ENCODE assay signal across 18 cellular contexts in the genomic region with DNA sequence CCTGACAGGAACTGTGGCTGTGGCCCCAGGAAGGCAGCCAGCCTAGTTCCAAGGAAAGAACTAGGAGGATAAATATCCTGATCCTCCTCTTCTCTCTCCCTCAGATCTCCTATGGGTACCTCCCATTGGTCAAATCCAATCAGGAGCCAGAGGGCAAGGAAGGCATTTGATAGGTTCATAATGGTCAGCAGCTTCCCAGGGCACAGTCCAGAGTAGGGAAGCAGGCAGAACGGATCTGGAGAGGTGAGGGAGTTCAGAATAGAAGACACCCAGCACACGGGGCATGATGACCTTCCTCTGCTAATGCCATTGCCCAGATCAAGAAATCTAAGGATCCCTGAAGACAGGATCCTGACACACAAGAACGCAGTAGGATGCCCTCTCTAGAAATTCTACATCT. TPM values are rescaled to one million over a fixed set of nuclear protein-coding genes. Genes with fewer than 3 reads are reported as not detected.
A peak's percentile ranks its signal among the peaks of the same experiment; 100 is the strongest.
DNase-seq lines count a peak whose midpoint lies in the region; ATAC-seq and TF ChIP-seq lines count a peak whose summit lies in the region.
"Had no signal": no experiment of that assay in that cellular context is flagged by ENCODE, and none has a peak within 500 bp of the region (broad histone marks: within the 10 kb centered on the region; RNA-seq: fewer than 3 reads in every experiment).

No MANE protein-coding gene starts in this region.

- H3K4me3 ChIP-seq in RWPE2 (ENCODE audit: severe bottlenecking), result no peak overlapping the region
- no peak overlapping the region for H3K4me3 ChIP-seq in fibroblast of mammary gland (ENCODE audit: control insufficient read depth, low read depth, low read length)
- H3K4me3 ChIP-seq in lower lobe of right lung, result no peak overlapping the region
- H3K4me3 ChIP-seq in vagina, result no peak overlapping the region
- H3K4me3 ChIP-seq in SJCRH30, result no peak overlapping the region
- H3K4me3 ChIP-seq: adrenal gland, cardiac muscle cell, testis had no signal

- DNase-seq in RWPE2 (ENCODE audit: low spot score) (no peak), fibroblast of mammary gland (ENCODE audit: low read depth) (peak; percentile 17), lower lobe of right lung (no peak), vagina (ENCODE audit: extremely low spot score in 2 of 2) (no peak), UCSD-AML1 (lab: John Stamatoyannopoulos, UW; ENCODE audit: unreplicated experiment) (no peak), NCI-H2196 (lab: John Stamatoyannopoulos, UW; ENCODE audit: unreplicated experiment) (no peak), SJCRH30 (no peak)
- DNase-seq: activated CD4-positive, alpha-beta T cell treated with anti-CD3 and anti-CD28 coated beads, Interleukin-2, amount 10 ng/mL, durations not matched to agents 7 days and 5 days; activated effector memory CD4-positive, alpha-beta T cell treated with anti-CD3 and anti-CD28 coated beads, Interleukin-2, amount 50 U/mL, for 16 hours; BE2C; KG1; NCI-H2081; NCI-H524 treated with DMSO at 0.1 percent for 48 hours; stimulated activated CD4-positive, alpha-beta T cell treated with anti-CD3 and anti-CD28 coated beads, Interleukin-15, amount 100 ng/mL, for 24 hours; testis had no signal

- peak overlapping the region; percentile 25 for H3K27ac ChIP-seq in RWPE2 (ENCODE audit: poor library complexity, severe bottlenecking)
- H3K27ac ChIP-seq in lower lobe of right lung, result peak overlapping the region; percentile 48
- peak overlapping the region; percentile 49 for H3K27ac ChIP-seq in vagina
- no peak overlapping the region for H3K27ac ChIP-seq in SJCRH30
- H3K27ac ChIP-seq: cardiac muscle cell, testis had no signal

- no peak for TF ChIP-seq CTCF in RWPE2 (IDR thresholded peaks at IDR 0.05; ENCODE audit: poor library complexity, severe bottlenecking)
- TF ChIP-seq CTCF in fibroblast of mammary gland (conservative IDR thresholded peaks at IDR 0.05; ENCODE audit: control insufficient read depth, insufficient read depth, low read depth, low read length), result no peak
- no peak for TF ChIP-seq CTCF in lower lobe of right lung (IDR thresholded peaks at IDR 0.05)
- TF ChIP-seq CTCF in vagina (IDR thresholded peaks at IDR 0.05), result no peak

- H3K9me3 ChIP-seq in RWPE2 (ENCODE audit: severe bottlenecking) (no peaks in the 10 kb centered on the region), lower lobe of right lung (no peaks in the 10 kb centered on the region), vagina (no peaks in the 10 kb centered on the region), SJCRH30 (replicated peaks) (peaks cover 2% of the 10 kb centered on the region; the same call in 1 of the 2 replicates)
- H3K9me3 ChIP-seq: adrenal gland, BE2C, testis had no signal

- no peaks in the 10 kb centered on the region for H3K27me3 ChIP-seq in RWPE2 (ENCODE audit: insufficient read depth, poor library complexity, severe bottlenecking)
- no peaks in the 10 kb centered on the region for H3K27me3 ChIP-seq in lower lobe of right lung (ENCODE audit: low read depth)
- H3K27me3 ChIP-seq in vagina, result no peaks in the 10 kb centered on the region
- no peaks in the 10 kb centered on the region for H3K27me3 ChIP-seq in SJCRH30
- H3K27me3 ChIP-seq: adrenal gland, BE2C, cardiac muscle cell, testis had no signal

- H3K36me3 ChIP-seq in RWPE2 (ENCODE audit: low read depth), result no peaks in the 10 kb centered on the region
- no peaks in the 10 kb centered on the region for H3K36me3 ChIP-seq in lower lobe of right lung
- no peaks in the 10 kb centered on the region for H3K36me3 ChIP-seq in vagina
- no peaks in the 10 kb centered on the region for H3K36me3 ChIP-seq in SJCRH30
- H3K36me3 ChIP-seq: adrenal gland, BE2C, cardiac muscle cell had no signal

- peaks cover 34% of the 10 kb centered on the region for H3K4me1 ChIP-seq in RWPE2 (ENCODE audit: insufficient read depth, poor library complexity, severe bottlenecking)
- peaks cover 56% of the 10 kb centered on the region for H3K4me1 ChIP-seq in lower lobe of right lung
- H3K4me1 ChIP-seq in vagina, result peaks cover 7% of the 10 kb centered on the region
- peaks cover 6% of the 10 kb centered on the region for H3K4me1 ChIP-seq in SJCRH30
- H3K4me1 ChIP-seq: BE2C, testis had no signal

- intact Hi-C loops in lower lobe of right lung (cut with DNase I), result no loop called here
- intact Hi-C loops in vagina (cut with DNase I), result no loop called here

- ATAC-seq in RWPE2 (ENCODE audit: low read depth) (no peak), lower lobe of right lung (peak in 1 of 2 donors; percentile 13)
- ATAC-seq: esophagus mucosa had no signal

- TF ChIP-seq POLR2A in vagina (IDR thresholded peaks at IDR 0.05), result no peak

RNA-seq across cellular contexts. Expression of a gene that starts 8.6 kb away (rescaled TPM):
- total RNA-seq in lower lobe of right lung, result 26.7 TPM
- total RNA-seq in vagina, result 50.8 TPM
- 0.10 and 0.33 TPM in 2 replicates for total RNA-seq in SJCRH30 (2014; rRNA removed; shearing (Covaris generic))
- total RNA-seq: activated CD4-positive, alpha-beta T cell treated with anti-CD3 and anti-CD28 coated beads, Interleukin-2, amount 10 ng/mL, durations not matched to agents 7 days and 5 days had no signal

Comparison
In these comparisons a context has a peak if more than half of its experiments do, and no peak if none do; other contexts are left out.
1. RNA of a gene that starts 8.6 kb away (total RNA-seq): 50.8 TPM in vagina (single experiment) and 26.7 TPM in lower lobe of right lung (single experiment); 0.10 to 0.33 TPM in SJCRH30; every median in the first group is over 10 times any median in the second.